Comparison of ENCODE assay signal across 20 cellular contexts in the genomic region with DNA sequence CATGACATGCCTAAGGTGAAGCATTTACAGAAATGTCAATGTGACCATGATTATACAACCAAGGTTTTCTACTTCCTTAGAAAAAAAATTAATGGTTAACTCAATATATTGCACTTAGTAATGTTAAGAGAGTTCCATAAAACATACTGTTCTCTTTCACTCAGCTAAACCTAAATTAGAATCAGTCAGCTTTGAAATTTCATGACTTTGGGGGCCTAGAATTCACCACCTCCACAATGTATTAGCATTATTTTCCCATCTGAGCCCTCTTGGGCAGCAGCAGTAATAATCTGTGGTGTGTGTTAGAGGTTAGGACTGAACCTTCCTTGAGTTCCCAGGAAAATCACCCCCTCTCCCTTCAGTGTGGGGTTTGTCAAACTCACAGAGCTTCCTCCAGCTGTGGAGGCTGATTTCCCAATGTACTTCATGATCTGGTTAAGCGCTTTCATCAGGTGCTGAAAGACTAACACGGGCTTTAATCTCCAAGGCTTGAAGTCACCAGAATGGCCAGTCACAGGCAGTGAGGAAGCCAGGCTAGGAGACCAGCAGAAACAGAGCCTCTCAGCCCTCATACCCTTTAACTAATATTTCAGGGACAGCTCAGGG. TPM values are rescaled to one million over a fixed set of nuclear protein-coding genes. Genes with fewer than 3 reads are reported as not detected.
A peak's percentile ranks its signal among the peaks of the same experiment; 100 is the strongest.
DNase-seq lines count a peak whose midpoint lies in the region; ATAC-seq, FAIRE-seq and TF ChIP-seq lines count a peak whose summit lies in the region.
"Had no signal": no experiment of that assay in that cellular context is flagged by ENCODE, and none has a peak within 500 bp of the region (broad histone marks: within the 10 kb centered on the region; RNA-seq: fewer than 3 reads in every experiment).

No MANE protein-coding gene starts in this region.

- H3K4me3 ChIP-seq in mucosa of descending colon (no peak overlapping the region), A673 (ENCODE audit: low read depth, low read length, poor library complexity, severe bottlenecking) (no peak overlapping the region)
- H3K4me3 ChIP-seq: BLaER1 treated with 17β-estradiol and CSF1 and Interleukin-3, amounts not matched to agents 10 nM and 100 nM; sigmoid colon; testis had no signal

- peak; percentile 87 for ATAC-seq in mucosa of descending colon
- ATAC-seq: activated CD8-positive, alpha-beta memory T cell treated with anti-CD3 and anti-CD28 coated beads, Interleukin-2, amount 10 ng/mL, durations not matched to agents 7 days and 5 days; activated naive CD4-positive, alpha-beta T cell treated with anti-CD3 and anti-CD28 coated beads, Interleukin-2, amount 50 U/mL, for 72 hours; stimulated activated effector memory CD8-positive, alpha-beta T cell treated with anti-CD3 and anti-CD28 coated beads, Interleukin-12 subunit alpha, Interleukin-12 subunit beta, amount 100 ng/mL, for 72 hours had no signal

- FAIRE-seq in urothelium cell line (lab: Jason Lieb, UNC), result no peak
- FAIRE-seq: G401.6 had no signal

- peak; percentile 59 for DNase-seq in Caki2 (ENCODE audit: low read depth)
- peak; percentile 54 for DNase-seq in NOMO-1 treated with DMSO at 0.1 percent for 48 hours (lab: John Stamatoyannopoulos, UW; ENCODE audit: unreplicated experiment)
- DNase-seq in iPS-NIHi7 (ENCODE audit: extremely low spot score), result peak; percentile 8
- DNase-seq in mucosa of descending colon, result peak in 1 of 3 donors; percentile 27
- DNase-seq in urothelium cell line (ENCODE audit: low spot score), result no peak
- no peak for DNase-seq in DMS 273 treated with DMSO at 0.1 percent for 48 hours (lab: John Stamatoyannopoulos, UW)
- no peak for DNase-seq in SHP77 treated with DMSO at 0.1 percent for 48 hours (lab: John Stamatoyannopoulos, UW)
- no peak for DNase-seq in A673 (ENCODE audit: low spot score)
- DNase-seq: activated CD8-positive, alpha-beta memory T cell treated with anti-CD3 and anti-CD28 coated beads, Interleukin-2, amount 10 ng/mL, durations not matched to agents 7 days and 5 days; NCI-H1930; RPMI8226; sigmoid colon; T1000; testis had no signal

- BruUV-seq in A673 (replicated peaks; lab: Mats Ljungman, UMichigan), result no TSS peak

- POLR2A ChIA-PET in A673 (lab: Charles Lee; ENCODE audit: low non-redundant PET), result no interaction called here

- CTCF ChIA-PET in A673 (lab: Charles Lee), result no interaction called here

- no peaks in the 10 kb centered on the region for H3K9me3 ChIP-seq in mucosa of descending colon
- H3K9me3 ChIP-seq in A673 (ENCODE audit: low read depth, low read length, poor library complexity, severe bottlenecking), result no peaks in the 10 kb centered on the region
- H3K9me3 ChIP-seq: sigmoid colon, testis had no signal

- TF ChIP-seq CTCF in mucosa of descending colon (IDR thresholded peaks at IDR 0.05) (no peak), A673 (conservative IDR thresholded peaks at IDR 0.05; ENCODE audit: low read depth, low read length) (no peak)

- intact Hi-C loops in mucosa of descending colon (cut with DNase I, micrococcal nuclease), result no loop called here
- intact Hi-C loops in A673 (cut with micrococcal nuclease; ENCODE audit: unreplicated experiment), result no loop called here

- H3K27ac ChIP-seq in A673 (ENCODE audit: low read depth, low read length, poor library complexity, severe bottlenecking), result no peak overlapping the region
- H3K27ac ChIP-seq: BLaER1 treated with 17β-estradiol and CSF1 and Interleukin-3, amounts not matched to agents 10 nM and 100 nM; sigmoid colon; testis had no signal

- H3K27me3 ChIP-seq in A673 (replicated peaks; ENCODE audit: insufficient read depth, low read depth, low read length, poor library complexity), result no peaks in the 10 kb centered on the region
- H3K27me3 ChIP-seq: BLaER1 treated with 17β-estradiol and CSF1 and Interleukin-3, amounts not matched to agents 10 nM and 100 nM; sigmoid colon; testis had no signal

- H3K36me3 ChIP-seq in mucosa of descending colon (ENCODE audit: low read depth) (no peaks in the 10 kb centered on the region), A673 (ENCODE audit: insufficient read depth, low read length, poor library complexity, severe bottlenecking) (no peaks in the 10 kb centered on the region)
- H3K36me3 ChIP-seq: BLaER1 treated with 17β-estradiol and CSF1 and Interleukin-3, amounts not matched to agents 10 nM and 100 nM; sigmoid colon had no signal

- in situ Hi-C loops in Caki2 (cut with HindIII; ENCODE audit: low pct_unique_long_range_greater_than_20kb, low sequenced_read_pairs), result no loop called here

- peaks cover 9% of the 10 kb centered on the region for H3K4me1 ChIP-seq in mucosa of descending colon (ENCODE audit: low read depth)
- H3K4me1 ChIP-seq in A673 (ENCODE audit: insufficient read depth, low read length, poor library complexity, severe bottlenecking), result no peaks in the 10 kb centered on the region
- H3K4me1 ChIP-seq: BLaER1 treated with 17β-estradiol and CSF1 and Interleukin-3, amounts not matched to agents 10 nM and 100 nM; sigmoid colon; testis had no signal

RNA-seq across cellular contexts. Expression of gene UPP2, which starts 7.1 kb away (rescaled TPM):
- total RNA-seq in Caki2 (2014; rRNA removed; shearing (Covaris generic); ENCODE audit: low replicate concordance), result not detected in 2 replicates
- not detected for total RNA-seq in mucosa of descending colon
- not detected in 2 replicates for total RNA-seq in A673 (2021)
- total RNA-seq: activated CD8-positive, alpha-beta memory T cell treated with anti-CD3 and anti-CD28 coated beads, Interleukin-2, amount 10 ng/mL, durations not matched to agents 7 days and 5 days; activated naive CD4-positive, alpha-beta T cell treated with anti-CD3 and anti-CD28 coated beads, Interleukin-2, amount 50 U/mL, for 72 hours; lower leg skin; osteocyte; sigmoid colon had no signal

Comparison
In these comparisons a context has a peak if more than half of its experiments do, and no peak if none do; other contexts are left out.
1. DNase-seq: peak in Caki2 (single experiment), NOMO-1 treated with DMSO at 0.1 percent for 48 hours (single experiment) and iPS-NIHi7 (single experiment); none in urothelium cell line (single experiment), DMS 273 treated with DMSO at 0.1 percent for 48 hours (single experiment), SHP77 treated with DMSO at 0.1 percent for 48 hours (single experiment) and A673 (single experiment).